Comparison of ENCODE assay signal across 8 cellular contexts in the genomic region with DNA sequence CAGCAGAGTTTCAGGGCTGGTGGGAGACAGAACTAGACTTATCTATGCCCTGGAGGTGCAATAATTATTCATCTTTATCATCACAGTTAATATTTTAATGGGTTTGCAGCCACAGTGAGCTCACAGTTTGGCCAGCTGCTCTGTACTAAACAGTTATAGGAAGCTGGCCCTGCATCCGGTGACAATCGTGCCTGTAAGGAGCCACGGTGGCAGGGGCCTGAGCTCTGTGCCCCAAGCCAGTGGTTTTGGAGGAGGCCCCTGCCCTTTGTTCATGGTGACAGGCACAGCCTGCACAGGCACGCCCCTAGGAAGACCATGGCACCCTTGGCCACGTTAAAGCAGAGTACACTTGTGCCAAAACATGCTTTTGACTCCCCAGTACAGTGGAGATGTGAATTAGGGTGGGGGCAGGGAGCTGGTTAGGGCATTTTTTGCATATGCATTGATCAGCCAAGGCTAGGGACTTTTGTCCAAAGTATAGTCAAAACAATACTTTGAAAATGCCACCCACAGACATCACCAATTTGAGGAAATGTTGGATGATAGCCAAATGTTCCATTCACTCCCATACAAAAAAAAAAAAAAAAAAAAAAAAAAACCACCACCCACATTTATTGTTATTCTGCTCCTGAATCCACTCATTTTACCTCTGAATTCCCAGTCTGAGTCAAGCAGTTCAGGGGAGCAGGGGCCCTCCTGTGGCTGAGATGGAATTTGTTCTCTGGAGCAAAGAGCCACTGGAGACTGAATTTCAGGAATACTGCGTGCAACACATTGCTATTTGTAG. TPM values are rescaled to one million over a fixed set of nuclear protein-coding genes. Genes with fewer than 3 reads are reported as not detected.
DNase-seq lines count a peak whose midpoint lies in the region; ATAC-seq lines count a peak whose summit lies in the region.

No MANE protein-coding gene starts in this region.

- H3K9me3 Mint-ChIP-seq in effector memory CD8-positive, alpha-beta T cell: no peaks in the 10 kb centered on the region
- peaks cover 0 to under 1% (median 0%) of the 10 kb centered on the region in 9 donors for H3K9me3 Mint-ChIP-seq in naive thymus-derived CD8-positive, alpha-beta T cell

- POLR2A ChIA-PET in naive thymus-derived CD8-positive, alpha-beta T cell (lab: Charles Lee): interaction anchor here (0.7 to 1.8 kb wide), 13 partner anchors 10 to 253 kb away, joined by 3 to 7 read pairs (median 4); a partner anchor contains a TSS

- peak; percentile 4 for ATAC-seq in effector memory CD8-positive, alpha-beta T cell (replicated peaks)
- ATAC-seq in naive thymus-derived CD8-positive, alpha-beta T cell: no peak
- ATAC-seq in HG03095 (IDR thresholded peaks at IDR 0.05; ENCODE audit: unreplicated experiment) (no peak), HG03460 (IDR thresholded peaks at IDR 0.05; ENCODE audit: unreplicated experiment) (no peak)

- in situ Hi-C loops in HAP-1 (cut with MboI; ENCODE audit: low sequenced_read_pairs): no loop called here

- peak overlapping the region; percentile 90 to 99 for H3K27ac Mint-ChIP-seq in effector memory CD8-positive, alpha-beta T cell
- H3K27ac Mint-ChIP-seq in naive thymus-derived CD8-positive, alpha-beta T cell: peak overlapping the region in 8 of 10 donors; percentile 49 to 91 (median 79)

- H3K4me3 ChIP-seq in HAP-1: no peak overlapping the region

- peaks cover 34 to 69% of the 10 kb centered on the region in 2 donors for H3K4me1 Mint-ChIP-seq in effector memory CD8-positive, alpha-beta T cell (ENCODE audit: low read depth in 2 of 2)
- H3K4me1 Mint-ChIP-seq in naive thymus-derived CD8-positive, alpha-beta T cell: peaks cover 30 to 71% (median 55%) of the 10 kb centered on the region in 4 donors

- no peaks in the 10 kb centered on the region for H3K27me3 Mint-ChIP-seq in effector memory CD8-positive, alpha-beta T cell
- H3K27me3 Mint-ChIP-seq in naive thymus-derived CD8-positive, alpha-beta T cell: no peaks in the 10 kb centered on the region

- DNase-seq in DMS 273 (lab: John Stamatoyannopoulos, UW; ENCODE audit: unreplicated experiment) (peak; percentile 47), DMS 273 treated with DMSO at 0.1 percent for 48 hours (lab: John Stamatoyannopoulos, UW) (no peak), HAP-1 (ENCODE audit: low spot score in 2 of 2) (peak; percentile 39 to 44), RPMI7951 (ENCODE audit: low read depth) (peak; percentile 72)
- DNase-seq in effector memory CD8-positive, alpha-beta T cell: peak; percentile 15 to 34 (median 25)
- DNase-seq in naive thymus-derived CD8-positive, alpha-beta T cell: no peak

- 0 out of 2 replicates have a peak, but pooled peaks cover 2% of the 10 kb centered on the region for H3K9me3 ChIP-seq in HAP-1

- peaks cover 19% of the 10 kb centered on the region for H3K36me3 Mint-ChIP-seq in effector memory CD8-positive, alpha-beta T cell (ENCODE audit: insufficient read depth)
- no peaks in the 10 kb centered on the region for H3K36me3 Mint-ChIP-seq in naive thymus-derived CD8-positive, alpha-beta T cell

- no peaks in the 10 kb centered on the region for H3K4me1 ChIP-seq in HAP-1

- H3K4me3 Mint-ChIP-seq in effector memory CD8-positive, alpha-beta T cell: peak overlapping the region; percentile 92 to 98
- H3K4me3 Mint-ChIP-seq in naive thymus-derived CD8-positive, alpha-beta T cell: peak overlapping the region in 6 of 10 donors; percentile 6 to 60 (median 35)

- no peaks in the 10 kb centered on the region for H3K36me3 ChIP-seq in HAP-1 (replicated peaks)

- H3K27me3 ChIP-seq in HAP-1 (ENCODE audit: low read depth): peaks cover 87% of the 10 kb centered on the region

RNA-seq across cellular contexts. Expression of a gene that starts 3.4 kb away (rescaled TPM):
- 97.6 and 120 TPM in 2 replicates for total RNA-seq in RPMI7951 (2014; rRNA removed; shearing (Covaris generic))
- total RNA-seq in naive thymus-derived CD8-positive, alpha-beta T cell: 10 to 100 TPM; 61.4 to 61.8 TPM
- polyA plus RNA-seq in naive thymus-derived CD8-positive, alpha-beta T cell: 10 to 100 TPM; 35.3 to 44.2 (median 36.8) TPM

Comparison
In these comparisons a context has a peak if more than half of its experiments do, and no peak if none do; other contexts are left out.
1. DNase-seq: peak in DMS 273 (single experiment), HAP-1 (2 of 2), RPMI7951 (single experiment) and effector memory CD8-positive, alpha-beta T cell (3 of 3); none in DMS 273 treated with DMSO at 0.1 percent for 48 hours (single experiment) and naive thymus-derived CD8-positive, alpha-beta T cell (0 of 10).